1 cellular context compared by ENCODE assay signal in the genomic region with DNA sequence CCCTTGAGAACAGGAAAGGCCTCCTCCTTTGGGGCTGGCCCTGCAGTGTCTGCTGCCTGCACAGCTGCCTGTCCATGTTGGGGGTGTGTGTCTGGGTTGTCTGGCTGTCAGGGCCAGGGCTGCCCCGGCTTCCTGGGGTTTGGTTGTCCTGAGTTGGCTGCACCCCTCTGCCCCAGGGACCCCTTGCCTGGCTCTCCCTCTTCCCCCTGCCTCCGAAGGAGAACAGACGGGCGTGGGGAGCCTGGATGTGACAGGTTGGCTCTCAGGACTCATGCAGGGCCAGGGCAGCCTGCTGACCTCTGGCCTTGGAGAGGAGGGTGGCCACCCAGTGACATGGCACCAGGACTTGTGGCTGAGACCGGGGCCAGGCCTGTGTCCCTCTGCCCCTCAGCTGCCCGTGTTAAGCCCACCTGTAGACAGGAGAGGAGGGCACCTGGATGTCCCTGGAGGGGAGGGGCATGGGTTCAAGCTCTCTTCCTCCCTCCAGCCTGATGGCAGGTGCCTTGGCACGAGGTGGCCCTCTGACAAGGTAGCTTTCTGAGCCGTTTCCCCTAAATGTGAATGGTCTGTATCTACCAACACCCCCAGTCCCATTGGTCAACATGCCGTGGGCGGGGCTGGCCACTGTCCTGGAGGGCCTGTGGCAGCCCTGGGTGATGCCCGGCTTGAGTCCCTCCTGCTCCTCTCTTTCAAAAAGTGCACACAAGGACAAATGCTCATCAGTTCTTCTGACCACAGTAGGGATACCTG.
TF ChIP-seq lines count a peak whose summit lies in the region.

No MANE protein-coding gene starts in this region.

TF ChIP-seq in H1, 55 proteins besides CTCF, POLR2A, EP300 and RAD21:
- TF ChIP-seq JUN (IDR thresholded peaks at IDR 0.05; ENCODE audit: low read depth, low read length) (no peak), FOSL1 (IDR thresholded peaks at IDR 0.05; ENCODE audit: insufficient read depth, low read depth, low read length) (no peak), CEBPB (IDR thresholded peaks at IDR 0.05; ENCODE audit: low read depth, low read length) (no peak), NRF1 (IDR thresholded peaks at IDR 0.05; ENCODE audit: low read depth, low read length) (no peak), CHD2 (IDR thresholded peaks at IDR 0.05; ENCODE audit: low read length) (no peak), MAFK (IDR thresholded peaks at IDR 0.05; ENCODE audit: low read depth, low read length) (no peak), SAP30 (IDR thresholded peaks at IDR 0.05; ENCODE audit: insufficient read depth, insufficient replicate concordance, low read length) (no peak), RNF2 (IDR thresholded peaks at IDR 0.05; ENCODE audit: borderline replicate concordance, low read depth, low read length, missing control alignments, poor library complexity, severe bottlenecking) (no peak), SRF (IDR thresholded peaks at IDR 0.05; ENCODE audit: low read depth, low read length) (no peak), RXRA (IDR thresholded peaks at IDR 0.05; ENCODE audit: insufficient read depth, low read depth, low read length) (no peak), TEAD4 (IDR thresholded peaks at IDR 0.05; ENCODE audit: low read depth, low read length) (no peak), TBP (IDR thresholded peaks at IDR 0.05; ENCODE audit: low read depth, low read length) (no peak), CBX5 (IDR thresholded peaks at IDR 0.05; ENCODE audit: low read depth, low read length) (no peak), KDM5A (IDR thresholded peaks at IDR 0.05; ENCODE audit: low read length) (no peak), CHD1 (IDR thresholded peaks at IDR 0.05; ENCODE audit: low read depth, low read length) (no peak), KDM4A (IDR thresholded peaks at IDR 0.05; ENCODE audit: low read depth, low read length, severe bottlenecking) (no peak)
- TF ChIP-seq, protein P1, sequence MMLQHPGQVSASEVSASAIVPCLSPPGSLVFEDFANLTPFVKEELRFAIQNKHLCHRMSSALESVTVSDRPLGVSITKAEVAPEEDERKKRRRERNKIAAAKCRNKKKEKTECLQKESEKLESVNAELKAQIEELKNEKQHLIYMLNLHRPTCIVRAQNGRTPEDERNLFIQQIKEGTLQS (IDR thresholded peaks at IDR 0.05; ENCODE audit: insufficient read depth, low read depth, low read length): no peak
- TF ChIP-seq, protein P2, sequence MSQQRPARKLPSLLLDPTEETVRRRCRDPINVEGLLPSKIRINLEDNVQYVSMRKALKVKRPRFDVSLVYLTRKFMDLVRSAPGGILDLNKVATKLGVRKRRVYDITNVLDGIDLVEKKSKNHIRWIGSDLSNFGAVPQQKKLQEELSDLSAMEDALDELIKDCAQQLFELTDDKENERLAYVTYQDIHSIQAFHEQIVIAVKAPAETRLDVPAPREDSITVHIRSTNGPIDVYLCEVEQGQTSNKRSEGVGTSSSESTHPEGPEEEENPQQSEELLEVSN (IDR thresholded peaks at IDR 0.05): no peak
